ENCODE assay signal across 8 cellular contexts in the genomic region with DNA sequence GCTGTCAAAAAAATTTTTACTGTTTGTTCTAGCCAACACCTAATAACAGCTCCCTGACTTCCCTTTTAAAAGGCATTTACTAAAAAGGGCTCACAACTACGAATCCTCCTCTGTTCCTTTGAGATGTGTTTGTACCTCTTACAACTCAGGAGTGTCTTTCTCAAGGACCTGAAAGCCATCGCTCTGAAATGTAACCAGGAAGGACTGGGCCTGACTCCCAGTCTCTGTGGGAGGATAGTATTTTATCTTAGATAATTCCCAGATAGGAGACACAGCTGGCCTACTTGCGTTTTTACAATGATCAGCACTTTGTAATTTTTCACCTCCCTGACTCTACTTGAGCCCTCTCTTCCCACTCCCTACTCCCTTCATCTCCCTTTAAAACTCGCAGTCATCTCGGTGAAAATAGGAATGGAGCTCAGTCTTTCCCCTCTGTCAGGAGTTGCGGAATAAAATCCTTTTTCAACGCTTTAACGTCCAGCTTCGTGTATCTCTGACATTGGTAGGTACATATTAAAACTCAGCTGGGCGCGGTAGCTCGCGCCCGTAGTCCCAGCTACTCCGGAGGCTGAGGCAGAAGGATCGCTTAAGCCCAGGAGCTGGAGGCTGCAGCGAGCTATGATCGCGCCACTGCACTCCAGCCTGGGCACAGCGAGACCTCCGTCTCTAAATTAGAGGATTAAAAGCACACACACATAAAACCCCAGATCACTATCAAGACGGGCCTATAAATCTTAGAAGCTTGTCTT. TPM values are rescaled to one million over a fixed set of nuclear protein-coding genes. Genes with fewer than 3 reads are reported as not detected.
DNase-seq lines count a peak whose midpoint lies in the region; TF ChIP-seq lines count a peak whose summit lies in the region.

No MANE protein-coding gene starts in this region.

- H3K27me3 Mint-ChIP-seq in mesothelial cell of epicardium (ENCODE audit: low read depth): no peaks in the 10 kb centered on the region

- H3K9ac ChIP-seq in MM.1S (ENCODE audit: low read length): peak overlapping the region; percentile 94
- peak overlapping the region; percentile 92 for H3K9ac ChIP-seq in mammary epithelial cell (ENCODE audit: insufficient read depth, low read length)

- H3K27ac Mint-ChIP-seq in mesothelial cell of epicardium: peak overlapping the region; percentile 95

- no peaks in the 10 kb centered on the region for H3K9me3 ChIP-seq in MM.1S (replicated peaks; ENCODE audit: insufficient read depth, low read length)
- H3K9me3 ChIP-seq in mammary epithelial cell (replicated peaks; ENCODE audit: insufficient read depth, low read length): no peaks in the 10 kb centered on the region

- H3K36me3 ChIP-seq in MM.1S (replicated peaks; ENCODE audit: insufficient read depth, low read length): no peaks in the 10 kb centered on the region
- peaks cover 4% of the 10 kb centered on the region for H3K36me3 ChIP-seq in mammary epithelial cell (ENCODE audit: insufficient read depth, low read length)

- no peak overlapping the region for H3K27ac ChIP-seq in MM.1S (ENCODE audit: low read length)
- peak overlapping the region; percentile 88 for H3K27ac ChIP-seq in mammary epithelial cell (ENCODE audit: insufficient read depth, low read depth, low read length)

- CTCF ChIA-PET in mammary epithelial cell (lab: Charles Lee; ENCODE audit: low non-redundant PET): no interaction called here

- H3K79me2 ChIP-seq in MM.1S (ENCODE audit: low read length) (peaks cover 23% of the 10 kb centered on the region), mammary epithelial cell (ENCODE audit: insufficient read depth, low read length) (peaks cover 39% of the 10 kb centered on the region)

- in situ Hi-C loops in mammary epithelial cell (cut with MboI; ENCODE audit: low sequenced_read_pairs in 2 of 2): no loop called here

- peaks cover 44% of the 10 kb centered on the region for H3K4me1 Mint-ChIP-seq in mesothelial cell of epicardium

- no peaks in the 10 kb centered on the region for H3K9me2 ChIP-seq in MM.1S (replicated peaks; ENCODE audit: insufficient read depth, low read length)

- WGBS in mammary epithelial cell (ENCODE audit: low coverage, missing lambda C conversion rate): 39% methylated on average over 20 of the region's 22 CpGs

- H4K20me1 ChIP-seq in MM.1S (ENCODE audit: insufficient read depth, low read length) (no peaks in the 10 kb centered on the region), mammary epithelial cell (ENCODE audit: insufficient read depth, low read length) (no peaks in the 10 kb centered on the region)

- TSS peak; percentile 14 for BruUV-seq in mammary epithelial cell (replicated peaks; lab: Mats Ljungman, UMichigan)

- peak overlapping the region; percentile 87 for H3K4me2 ChIP-seq in MM.1S (ENCODE audit: low read depth, low read length)
- peak overlapping the region; percentile 86 for H3K4me2 ChIP-seq in mammary epithelial cell (ENCODE audit: insufficient read depth, low read depth, low read length)

- intact Hi-C loops in mammary epithelial cell (cut with micrococcal nuclease): loop anchor here (1.0 kb wide), 2 partner anchors 16 to 38 kb away; partner anchors contain the start of gene RNU2-63P

- H3K4me1 ChIP-seq in MM.1S (ENCODE audit: low read length): peaks cover 11% of the 10 kb centered on the region; the same call in 1 of the 2 replicates
- H3K4me1 ChIP-seq in mammary epithelial cell (ENCODE audit: insufficient read depth, low read length): peaks cover 19% of the 10 kb centered on the region

- dilution Hi-C loops in mammary epithelial cell (cut with HindIII; ENCODE audit: low sequenced_read_pairs): no loop called here

- TF ChIP-seq CTCF in MM.1S (IDR thresholded peaks at IDR 0.05; ENCODE audit: low read length) (no peak), mammary epithelial cell (conservative IDR thresholded peaks at IDR 0.05 in 1 of 2, IDR thresholded peaks at IDR 0.05 in 1 of 2; ENCODE audit: extremely low read depth in 1 of 2, insufficient read depth in 1 of 2, low read depth in 1 of 2, low read length in 2 of 2) (no peak), mesothelial cell of epicardium (IDR thresholded peaks at IDR 0.05; ENCODE audit: unreplicated experiment) (no peak)

- DNase-seq in CD1c-positive myeloid dendritic cell (ENCODE audit: extremely low spot score) (peak; percentile 28), MM.1S (no peak), mammary epithelial cell (no peak), mesothelial cell of epicardium (ENCODE audit: low spot score in 2 of 2, unreplicated experiment in 2 of 2) (no peak), NCI-H69 (lab: John Stamatoyannopoulos, UW) (no peak), putamen (ENCODE audit: low spot score) (no peak), HPDE6-E6E7 (ENCODE audit: extremely low spot score) (no peak), SHP77 treated with DMSO at 0.1 percent for 48 hours (lab: John Stamatoyannopoulos, UW) (no peak)

- no peaks in the 10 kb centered on the region for H3K27me3 ChIP-seq in MM.1S (replicated peaks; ENCODE audit: insufficient read depth, low read length)
- H3K27me3 ChIP-seq in mammary epithelial cell (ENCODE audit: insufficient read depth, low read length): no peaks in the 10 kb centered on the region

- no peaks in the 10 kb centered on the region for H3K9me3 Mint-ChIP-seq in mesothelial cell of epicardium

- peak overlapping the region; percentile 89 for H3K4me3 Mint-ChIP-seq in mesothelial cell of epicardium

- H3K4me3 ChIP-seq in MM.1S (ENCODE audit: low read length): peak overlapping the region; percentile 82
- H3K4me3 ChIP-seq in mammary epithelial cell (replicated peaks in 1 of 3; ENCODE audit: insufficient read depth in 1 of 3, low read depth in 2 of 3, low read length in 3 of 3): peak overlapping the region; percentile 79 to 91 (median 79)

- H2AFZ ChIP-seq in MM.1S (ENCODE audit: low read length): peak overlapping the region; percentile 87
- H2AFZ ChIP-seq in mammary epithelial cell (ENCODE audit: low read depth, low read length): peak overlapping the region; percentile 91

- H3F3A ChIP-seq in MM.1S (ENCODE audit: insufficient read depth, low read length): no peaks in the 10 kb centered on the region

- no peaks in the 10 kb centered on the region for H3K36me3 Mint-ChIP-seq in mesothelial cell of epicardium

RNA-seq across cellular contexts. Expression of gene KRCC1, which starts 1.1 kb away (rescaled TPM):
- total RNA-seq in mammary epithelial cell (10 to 100 TPM; 12.7 to 24.5 TPM), mesothelial cell of epicardium (17.0 to 20.7 TPM (median 19.6 TPM) in 3 replicates)
- 11.5 TPM for polyA plus RNA-seq in mammary epithelial cell
- polyA minus RNA-seq in mammary epithelial cell: 0.31 TPM

RNA-seq across cellular contexts. Expression of gene SMYD1, which starts 13.2 kb away (rescaled TPM):
- total RNA-seq in mammary epithelial cell (under 1 TPM in 1 of 2 donors, not detected in 1; 0.33 TPM), mesothelial cell of epicardium (not detected in 3 replicates)
- not detected for polyA plus RNA-seq in mammary epithelial cell
- not detected for polyA minus RNA-seq in mammary epithelial cell

RNA-seq across cellular contexts. Expression of gene RNU2-63P, which starts 38.1 kb away (rescaled TPM):
- total RNA-seq in mammary epithelial cell (10 to 100 TPM in 1 of 2 donors, 1 to 10 TPM in 1; 6.8 to 94.5 TPM), mesothelial cell of epicardium (10.0 to 14.8 TPM (median 13.0 TPM) in 3 replicates)
- polyA plus RNA-seq in mammary epithelial cell: not detected
- not detected for polyA minus RNA-seq in mammary epithelial cell
